1 cellular context compared by ENCODE assay signal in the genomic region with DNA sequence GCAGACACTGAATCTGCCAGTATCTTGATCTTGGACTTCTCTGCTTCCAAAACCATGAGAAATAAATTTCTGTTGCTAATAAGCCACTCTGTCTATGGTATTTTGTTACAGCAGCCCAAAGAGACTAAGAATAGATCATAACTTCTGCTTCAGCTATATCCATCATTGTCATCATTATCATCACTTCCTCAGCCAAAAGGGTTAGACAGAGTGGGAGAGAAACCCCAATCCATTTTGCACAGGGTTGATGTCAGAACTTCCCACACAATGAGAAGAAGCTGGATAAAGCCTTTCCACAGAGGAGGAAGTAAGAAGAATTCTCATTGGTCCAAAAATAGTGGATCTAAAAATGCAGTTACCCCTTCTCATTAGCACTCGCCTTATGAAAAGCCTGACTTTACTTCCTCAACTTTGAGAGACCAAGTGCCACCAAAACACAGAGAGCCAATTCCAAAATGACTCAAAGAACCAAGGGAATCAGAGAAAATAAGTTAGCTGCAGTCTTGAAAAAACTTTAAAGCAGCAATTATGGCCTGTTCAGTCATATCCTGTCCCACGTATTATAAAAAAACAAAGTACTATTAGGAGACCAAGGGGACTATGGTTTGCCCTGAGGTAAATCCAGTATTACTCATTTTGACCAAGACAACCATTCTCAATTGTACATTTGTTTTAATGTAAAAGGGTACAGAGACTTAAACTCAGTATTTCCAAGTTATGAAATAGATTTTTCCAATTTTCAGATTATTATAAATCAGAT.
TF ChIP-seq lines count a peak whose summit lies in the region.

No MANE protein-coding gene starts in this region.

TF ChIP-seq in IMR-90, 13 proteins besides CTCF, POLR2A, EP300 and RAD21 (continued from another document):
- TF ChIP-seq ELK1 (IDR thresholded peaks at IDR 0.05; ENCODE audit: borderline replicate concordance, low read depth, low read length), result no peak
TF ChIP-seq in IMR-90: peak in this region for 1.
